In genomic region chr3:157113832-157114505, GRCh38 we compare ENCODE assay signal across 13 cellular contexts. TPM values are rescaled to one million over a fixed set of nuclear protein-coding genes. Genes with fewer than 3 reads are reported as not detected.
DNase-seq lines count a peak whose midpoint lies in the region; ATAC-seq and TF ChIP-seq lines count a peak whose summit lies in the region.
"Had no signal": no experiment of that assay in that cellular context is flagged by ENCODE, and none has a peak within 500 bp of the region (broad histone marks: within the 10 kb centered on the region; RNA-seq: fewer than 3 reads in every experiment).

No MANE protein-coding gene starts in this region.

- DNase-seq in activated CD4-positive, alpha-beta T cell treated with anti-CD3 and anti-CD28 coated beads for 36 hours = no peak
- DNase-seq in activated CD4-positive, alpha-beta T cell treated with anti-CD3 and anti-CD28 coated beads, Interleukin-2, amount 10 ng/mL, durations not matched to agents 7 days and 5 days = no peak
- DNase-seq in WERI-Rb-1 (no peak), neural crest cell (ENCODE audit: low read depth, low spot score) (no peak), KBM-7 (no peak), NCI-H2171 (lab: John Stamatoyannopoulos, UW) (no peak)
- DNase-seq: activated CD4-positive, alpha-beta T cell treated with anti-CD3 and anti-CD28 coated beads, Interleukin-2, amount 50 U/mL, for 1 hour; activated gamma-delta T cell treated with Interleukin-2 at 50 U/mL for 16 hours; lower lobe of right lung; NCI-H1105 treated with DMSO at 0.1 percent for 48 hours; T-helper 1 cell had no signal

- CTCF ChIA-PET in activated CD4-positive, alpha-beta T cell treated with anti-CD3 and anti-CD28 coated beads for 36 hours (lab: Charles Lee) = interaction anchor here (1.1 to 3.5 kb wide), 7 partner anchors 9 to 24 kb away, joined by 3 to 25 read pairs (median 4); no protein-coding TSS in a partner anchor
- CTCF ChIA-PET in activated CD4-positive, alpha-beta T cell treated with anti-CD3 and anti-CD28 coated beads, Interleukin-2, amount 10 ng/mL, durations not matched to agents 7 days and 5 days (lab: Charles Lee) = interaction anchor here (1.2 to 15.8 kb wide), 5 partner anchors 9 to 37 kb away, joined by 4 to 160 read pairs (median 6); no protein-coding TSS in a partner anchor

- no peak overlapping the region for H3K4me3 Mint-ChIP-seq in activated CD4-positive, alpha-beta T cell treated with anti-CD3 and anti-CD28 coated beads for 36 hours
- no peak overlapping the region for H3K4me3 Mint-ChIP-seq in activated CD4-positive, alpha-beta T cell treated with anti-CD3 and anti-CD28 coated beads, Interleukin-2, amount 10 ng/mL, durations not matched to agents 7 days and 5 days
- no peak overlapping the region for H3K4me3 Mint-ChIP-seq in neural crest cell

- H3K27me3 ChIP-seq in WERI-Rb-1 (ENCODE audit: insufficient read depth, low read depth, severe bottlenecking) = no peaks in the 10 kb centered on the region

- H3K27ac ChIP-seq in WERI-Rb-1 = no peak overlapping the region
- H3K27ac ChIP-seq: lower lobe of right lung had no signal

- no peaks in the 10 kb centered on the region for H3K36me3 Mint-ChIP-seq in activated CD4-positive, alpha-beta T cell treated with anti-CD3 and anti-CD28 coated beads for 36 hours (ENCODE audit: low read depth)
- no peaks in the 10 kb centered on the region for H3K36me3 Mint-ChIP-seq in activated CD4-positive, alpha-beta T cell treated with anti-CD3 and anti-CD28 coated beads, Interleukin-2, amount 10 ng/mL, durations not matched to agents 7 days and 5 days (ENCODE audit: low read depth)
- H3K36me3 Mint-ChIP-seq in neural crest cell (ENCODE audit: low read depth) = no peaks in the 10 kb centered on the region

- intact Hi-C loops in activated CD4-positive, alpha-beta T cell treated with anti-CD3 and anti-CD28 coated beads for 36 hours (cut with DNase I, micrococcal nuclease) = no loop called here

- H3K27ac Mint-ChIP-seq in activated CD4-positive, alpha-beta T cell treated with anti-CD3 and anti-CD28 coated beads for 36 hours = no peak overlapping the region
- H3K27ac Mint-ChIP-seq in activated CD4-positive, alpha-beta T cell treated with anti-CD3 and anti-CD28 coated beads, Interleukin-2, amount 10 ng/mL, durations not matched to agents 7 days and 5 days = no peak overlapping the region
- no peak overlapping the region for H3K27ac Mint-ChIP-seq in neural crest cell (ENCODE audit: unreplicated experiment)

- 0 out of 2 replicates have a peak, but pooled peaks have one; percentile 11 for TF ChIP-seq CTCF in WERI-Rb-1 (IDR thresholded peaks at IDR 0.05; ENCODE audit: low read depth, low read length)
- TF ChIP-seq CTCF in neural crest cell (conservative IDR thresholded peaks at IDR 0.05) = peak; percentile 38

- no peaks in the 10 kb centered on the region for H3K9me3 ChIP-seq in WERI-Rb-1 (ENCODE audit: severe bottlenecking)
- H3K9me3 ChIP-seq: lower lobe of right lung had no signal

- POLR2A ChIA-PET in activated CD4-positive, alpha-beta T cell treated with anti-CD3 and anti-CD28 coated beads for 36 hours (lab: Charles Lee) = no interaction called here
- POLR2A ChIA-PET in activated CD4-positive, alpha-beta T cell treated with anti-CD3 and anti-CD28 coated beads, Interleukin-2, amount 10 ng/mL, durations not matched to agents 7 days and 5 days (lab: Charles Lee) = no interaction called here

- in situ Hi-C loops in KBM-7 (cut with MboI; ENCODE audit: low pct_unique_long_range_greater_than_20kb, low sequenced_read_pairs) = no loop called here

- no peaks in the 10 kb centered on the region for H3K27me3 Mint-ChIP-seq in activated CD4-positive, alpha-beta T cell treated with anti-CD3 and anti-CD28 coated beads for 36 hours
- peaks cover 11% of the 10 kb centered on the region for H3K27me3 Mint-ChIP-seq in activated CD4-positive, alpha-beta T cell treated with anti-CD3 and anti-CD28 coated beads, Interleukin-2, amount 10 ng/mL, durations not matched to agents 7 days and 5 days
- peaks cover 2% of the 10 kb centered on the region for H3K27me3 Mint-ChIP-seq in neural crest cell (ENCODE audit: low read depth)

- H3K9me3 Mint-ChIP-seq in activated CD4-positive, alpha-beta T cell treated with anti-CD3 and anti-CD28 coated beads for 36 hours (ENCODE audit: low read depth) = no peaks in the 10 kb centered on the region
- H3K9me3 Mint-ChIP-seq in activated CD4-positive, alpha-beta T cell treated with anti-CD3 and anti-CD28 coated beads, Interleukin-2, amount 10 ng/mL, durations not matched to agents 7 days and 5 days = no peaks in the 10 kb centered on the region
- H3K9me3 Mint-ChIP-seq in neural crest cell = no peaks in the 10 kb centered on the region

- no peak overlapping the region for H3K4me3 ChIP-seq in WERI-Rb-1 (ENCODE audit: low read depth, low read length)
- H3K4me3 ChIP-seq: lower lobe of right lung had no signal

- peak; percentile 77 for ATAC-seq in activated CD4-positive, alpha-beta T cell treated with anti-CD3 and anti-CD28 coated beads for 36 hours
- ATAC-seq in HG03342 (IDR thresholded peaks at IDR 0.05; ENCODE audit: unreplicated experiment) (peak; percentile 55), GM21381 (IDR thresholded peaks at IDR 0.05; ENCODE audit: unreplicated experiment) (no peak)
- ATAC-seq: lower lobe of right lung had no signal

- H3K36me3 ChIP-seq in WERI-Rb-1 = no peaks in the 10 kb centered on the region
- H3K36me3 ChIP-seq: lower lobe of right lung had no signal

- H3K4me1 Mint-ChIP-seq in activated CD4-positive, alpha-beta T cell treated with anti-CD3 and anti-CD28 coated beads for 36 hours = no peaks in the 10 kb centered on the region
- peaks cover 7% of the 10 kb centered on the region for H3K4me1 Mint-ChIP-seq in activated CD4-positive, alpha-beta T cell treated with anti-CD3 and anti-CD28 coated beads, Interleukin-2, amount 10 ng/mL, durations not matched to agents 7 days and 5 days
- peaks cover 34% of the 10 kb centered on the region for H3K4me1 Mint-ChIP-seq in neural crest cell

RNA-seq across cellular contexts. Expression of gene CCNL1, which starts 46.0 kb away (rescaled TPM):
- 100 to 1,000 TPM; 163 to 215 TPM for total RNA-seq in activated CD4-positive, alpha-beta T cell treated with anti-CD3 and anti-CD28 coated beads for 36 hours
- 100 to 1,000 TPM; 220 to 258 TPM for total RNA-seq in activated CD4-positive, alpha-beta T cell treated with anti-CD3 and anti-CD28 coated beads, Interleukin-2, amount 10 ng/mL, durations not matched to agents 7 days and 5 days
- total RNA-seq in neural crest cell = 127 and 136 TPM in 2 replicates
